4 cellular contexts compared by ENCODE assay signal in genomic region chr21:24988941-24989340, GRCh38.
"Had no signal": no experiment of that assay in that cellular context is flagged by ENCODE, and none has a peak within 500 bp of the region (broad histone marks: within the 10 kb centered on the region; RNA-seq: fewer than 3 reads in every experiment).

No MANE protein-coding gene starts in this region.

- DNase-seq: IMR-90, KBM-7 had no signal

- H3K4me3 ChIP-seq: K562 had no signal

- H3K27ac ChIP-seq: HL-60 had no signal
